Comparison of ENCODE assay signal across 21 cellular contexts in genomic region chrX:155889328-155889727, GRCh38.
"Had no signal": no experiment of that assay in that cellular context is flagged by ENCODE, and none has a peak within 500 bp of the region (broad histone marks: within the 10 kb centered on the region; RNA-seq: fewer than 3 reads in every experiment).

No MANE protein-coding gene starts in this region.

- H3K27ac ChIP-seq: colonic mucosa, left lung, lower lobe of right lung, psoas muscle, right lobe of liver, spleen, tibial artery, upper lobe of left lung, uterus had no signal

- ATAC-seq: left lung; lower lobe of right lung; psoas muscle; right lobe of liver; stimulated activated memory B cell treated with anti-CD40 and anti-IgM and Interleukin-4, amounts not matched to agents 10 μg/mL and 1 μg/mL and 100 μg/mL, for 72 hours had no signal

- DNase-seq: colonic mucosa; dermis blood vessel endothelial cell; foreskin melanocyte; head of caudate nucleus; hippocampal formation; islet precursor cell; left lung; lower lobe of right lung; midbrain; naive B cell; psoas muscle; retina; right lobe of liver; spleen; stimulated activated CD4-positive, alpha-beta T cell treated with anti-CD3 and anti-CD28 coated beads, Interleukin-15, amount 100 ng/mL, for 24 hours; stimulated activated CD4-positive, alpha-beta T cell treated with anti-CD3 and anti-CD28 coated beads, Interleukin-1b, Interleukin-23, amount 100 ng/mL, for 48 hours; stimulated activated CD4-positive, alpha-beta T cell treated with anti-CD3 and anti-CD28 coated beads, Interleukin-4, amount 100 ng/mL, for 24 hours; tibial artery; upper lobe of left lung; uterus had no signal

- H3K27me3 ChIP-seq: colonic mucosa, left lung, right lobe of liver, spleen, tibial artery, upper lobe of left lung, uterus had no signal

- H3K4me1 ChIP-seq: colonic mucosa, lower lobe of right lung, right lobe of liver, uterus had no signal

- H3K4me3 ChIP-seq: colonic mucosa, left lung, lower lobe of right lung, psoas muscle, right lobe of liver, spleen, tibial artery, upper lobe of left lung, uterus had no signal

- H3K36me3 ChIP-seq: colonic mucosa, uterus had no signal

- H3K9me3 ChIP-seq: colonic mucosa, left lung, lower lobe of right lung, psoas muscle, right lobe of liver, tibial artery, upper lobe of left lung, uterus had no signal
